8 cellular contexts compared by ENCODE assay signal in genomic region chr2:231786177-231786916, GRCh38. TPM values are rescaled to one million over a fixed set of nuclear protein-coding genes. Genes with fewer than 3 reads are reported as not detected.
A peak's percentile ranks its signal among the peaks of the same experiment; 100 is the strongest.
DNase-seq lines count a peak whose midpoint lies in the region; ATAC-seq and TF ChIP-seq lines count a peak whose summit lies in the region.

TSS of gene COPS7B (plus strand) at chr2:231786445. CDS start at chr2:231788571, 2,126 bp downstream.

- DNase-seq in Caco-2 = peak; percentile 87 to 88
- DNase-seq in HuH-7.5 (ENCODE audit: low spot score) = peak; percentile 69
- DNase-seq in OCI-M2 (lab: John Stamatoyannopoulos, UW; ENCODE audit: unreplicated experiment) = peak; percentile 55
- peak; percentile 76 for DNase-seq in activated T-cell treated with anti-CD3 and anti-CD28 coated beads for 4 hours
- no peak for DNase-seq in epithelial cell of proximal tubule (ENCODE audit: low read depth)
- DNase-seq in mucosa of gallbladder (ENCODE audit: low spot score) = peak; percentile 70
- peak; percentile 68 to 70 for DNase-seq in stimulated activated CD8-positive, alpha-beta memory T cell treated with anti-CD3 and anti-CD28 coated beads, Interleukin-4, amount 100 ng/mL, for 4 hours (ENCODE audit: low read depth in 2 of 2, low spot score in 1 of 2)

- no peaks in the 10 kb centered on the region for H3K27me3 Mint-ChIP-seq in Caco-2 (ENCODE audit: insufficient read depth, unreplicated experiment)

- H3K27ac Mint-ChIP-seq in Caco-2 (ENCODE audit: unreplicated experiment) = peak within 1 kb of the TSS; percentile 79

- TF ChIP-seq CTCF in Caco-2 (IDR thresholded peaks at IDR 0.05; ENCODE audit: insufficient read depth in 1 of 2, low read depth in 1 of 2, low read length in 1 of 2, severe bottlenecking in 1 of 2, unreplicated experiment in 1 of 2) = peak in 1 of 2 experiments; percentile 37
- TF ChIP-seq CTCF in epithelial cell of proximal tubule (conservative IDR thresholded peaks at IDR 0.05; ENCODE audit: low read depth, low read length) = peak; percentile 68

- CTCF ChIA-PET in Caco-2 (lab: Charles Lee) = no interaction called here

- H3K9me3 Mint-ChIP-seq in Caco-2 (ENCODE audit: unreplicated experiment) = no peaks in the 10 kb centered on the region

- H3K4me1 ChIP-seq in Caco-2 = no peaks in the 10 kb centered on the region

- H3K9me3 ChIP-seq in Caco-2 = no peaks in the 10 kb centered on the region

- H3K4me3 ChIP-seq in Caco-2 (ENCODE audit: low read depth, low read length) (peak within 1 kb of the TSS; percentile 46), epithelial cell of proximal tubule (ENCODE audit: low read depth, low read length) (peak within 1 kb of the TSS; percentile 90)

- peaks cover 25% of the 10 kb centered on the region for H3K36me3 Mint-ChIP-seq in Caco-2 (ENCODE audit: insufficient read depth, unreplicated experiment)

- peaks cover 15% of the 10 kb centered on the region for H3K4me1 Mint-ChIP-seq in Caco-2 (ENCODE audit: low read depth, unreplicated experiment)

- no peaks in the 10 kb centered on the region for H3K36me3 ChIP-seq in Caco-2 (ENCODE audit: control insufficient read depth, insufficient read depth, low read length)

- ATAC-seq in GM21390 (IDR thresholded peaks at IDR 0.05; ENCODE audit: unreplicated experiment) = peak; percentile 52

- H3K4me3 Mint-ChIP-seq in Caco-2 (ENCODE audit: unreplicated experiment) = peak within 1 kb of the TSS; percentile 85

- no peaks in the 10 kb centered on the region for H3K27me3 ChIP-seq in Caco-2 (replicated peaks; ENCODE audit: control insufficient read depth, insufficient read depth, low read length)

- intact Hi-C loops in Caco-2 (cut with micrococcal nuclease; ENCODE audit: unreplicated experiment) = loop anchor here (10.0 kb wide), 1 partner anchor 72 kb away; no protein-coding TSS in a partner anchor

- POLR2A ChIA-PET in Caco-2 (lab: Charles Lee) = interaction anchor here (0.5 to 0.8 kb wide), 3 partner anchors 173 to 704 kb away, joined by 3 read pairs; no protein-coding TSS in a partner anchor

- BruUV-seq in Caco-2 (replicated peaks; lab: Mats Ljungman, UMichigan) = no TSS peak

RNA-seq across cellular contexts. Expression of gene COPS7B, which starts in this region (rescaled TPM):
- total RNA-seq in Caco-2 (2022) (32.8 and 35.9 TPM in 2 replicates), epithelial cell of proximal tubule (18.2 and 28.9 TPM in 2 replicates), mucosa of gallbladder (36.9 TPM)
